15 cellular contexts compared by ENCODE assay signal in genomic region chr14:68987653-68988036, GRCh38. TPM values are rescaled to one million over a fixed set of nuclear protein-coding genes. Genes with fewer than 3 reads are reported as not detected.
DNase-seq lines count a peak whose midpoint lies in the region; ATAC-seq, FAIRE-seq and TF ChIP-seq lines count a peak whose summit lies in the region.
"Had no signal": no experiment of that assay in that cellular context is flagged by ENCODE, and none has a peak within 500 bp of the region (broad histone marks: within the 10 kb centered on the region; RNA-seq: fewer than 3 reads in every experiment).

No MANE protein-coding gene starts in this region.

- TF ChIP-seq EP300 in K562 (IDR thresholded peaks at IDR 0.05; ENCODE audit: low read length): no peak

- H3K9me3 ChIP-seq in K562 (replicated peaks; ENCODE audit: control insufficient read depth, insufficient read depth, low read depth, low read length): no peaks in the 10 kb centered on the region
- H3K9me3 ChIP-seq in left lung: no peaks in the 10 kb centered on the region
- H3K9me3 ChIP-seq: gastroesophageal sphincter, Peyer's patch had no signal

- intact Hi-C loops in K562 (cut with micrococcal nuclease) (no loop called here), left lung (cut with DNase I) (no loop called here)

- FAIRE-seq in K562 (lab: Jason Lieb, UNC): peak; percentile 93

- H3K27ac Mint-ChIP-seq in activated T-cell treated with anti-CD3 and anti-CD28 coated beads, Interleukin-2, amount 50 U/mL, for 72 hours: peak overlapping the region; percentile 16
- H3K27ac Mint-ChIP-seq: effector memory CD8-positive, alpha-beta T cell had no signal

- no peak for DNase-seq in activated T-cell treated with anti-CD3 and anti-CD28 coated beads, Interleukin-2, amount 50 U/mL, for 72 hours
- no peak for DNase-seq in activated T-cell treated with anti-CD3 and anti-CD28 coated beads, Interleukin-2, amount 50 U/mL, for 1 hour
- DNase-seq in NCI-H2171 treated with DMSO at 0.1 percent for 48 hours (lab: John Stamatoyannopoulos, UW): peak; percentile 41
- DNase-seq in K562 (ENCODE audit: extremely low read depth in 1 of 4, low spot score in 3 of 4): peak; percentile 59 to 86 (median 66)
- DNase-seq in mucosa of gallbladder (ENCODE audit: low spot score): no peak
- no peak for DNase-seq in left lung
- DNase-seq in Kasumi-1 (lab: John Stamatoyannopoulos, UW): no peak
- DNase-seq: activated naive CD4-positive, alpha-beta T cell; brain microvascular endothelial cell; effector memory CD8-positive, alpha-beta T cell; naive thymus-derived CD4-positive, alpha-beta T cell; NCI-H1694 treated with DMSO at 0.1 percent for 48 hours; Peyer's patch had no signal

- H3K27me3 ChIP-seq in K562 (ENCODE audit: control insufficient read depth in 2 of 2, insufficient read depth in 2 of 2, low read length in 2 of 2): no peaks in the 10 kb centered on the region
- no peaks in the 10 kb centered on the region for H3K27me3 ChIP-seq in left lung
- H3K27me3 ChIP-seq: brain microvascular endothelial cell, gastroesophageal sphincter, Peyer's patch had no signal

- WGBS in K562 (ENCODE audit: insufficient coverage, low coverage, missing lambda C conversion rate): no CpG with 5 or more reads among the region's 1 CpG

- H3K79me2 ChIP-seq in K562 (ENCODE audit: control insufficient read depth, insufficient read depth, low read length): no peaks in the 10 kb centered on the region

- H2AFZ ChIP-seq in K562 (ENCODE audit: low read depth, low read length): peak overlapping the region; percentile 65

- no peak overlapping the region for H3K4me2 ChIP-seq in K562 (ENCODE audit: insufficient read depth, low read length)

- no TSS peak for BruUV-seq in K562 (replicated peaks; lab: Mats Ljungman, UMichigan)

- CTCF ChIA-PET in K562 (lab: Yijun Ruan, JAX; ENCODE audit: low intra/inter-chr PET ratio): no interaction called here

- H3K27me3 Mint-ChIP-seq in activated T-cell treated with anti-CD3 and anti-CD28 coated beads, Interleukin-2, amount 50 U/mL, for 72 hours (ENCODE audit: low read depth): no peaks in the 10 kb centered on the region

- H3K4me3 ChIP-seq in K562: no peak overlapping the region
- no peak overlapping the region for H3K4me3 ChIP-seq in left lung
- H3K4me3 ChIP-seq: gastroesophageal sphincter, Peyer's patch had no signal

- H3K9me1 ChIP-seq in K562 (ENCODE audit: control insufficient read depth, insufficient read depth, low read length): no peaks in the 10 kb centered on the region

- H3K27ac ChIP-seq in K562 (ENCODE audit: extremely low read depth, low read depth, low read length): 0 out of 3 replicates have a peak overlapping the region, but pooled peaks have one; percentile 7
- H3K27ac ChIP-seq in left lung: no peak overlapping the region
- H3K27ac ChIP-seq: brain microvascular endothelial cell, gastroesophageal sphincter, Peyer's patch had no signal

- TF ChIP-seq CTCF in K562 (IDR thresholded peaks at IDR 0.05 in 2 of 3, conservative IDR thresholded peaks at IDR 0.05 in 1 of 3; ENCODE audit: insufficient read depth in 2 of 3, low read depth in 1 of 3, low read length in 3 of 3) (no peak), left lung (IDR thresholded peaks at IDR 0.05) (no peak)

- in situ Hi-C loops in K562 (cut with MboI): no loop called here

- H3K4me1 Mint-ChIP-seq in activated T-cell treated with anti-CD3 and anti-CD28 coated beads, Interleukin-2, amount 50 U/mL, for 72 hours (ENCODE audit: low read depth): peaks cover 21% of the 10 kb centered on the region

- no peaks in the 10 kb centered on the region for H4K20me1 ChIP-seq in K562 (replicated peaks; ENCODE audit: control insufficient read depth, insufficient read depth, low read length)

- H3K36me3 Mint-ChIP-seq in activated T-cell treated with anti-CD3 and anti-CD28 coated beads, Interleukin-2, amount 50 U/mL, for 72 hours (ENCODE audit: insufficient read depth in 2 of 2): no peaks in the 10 kb centered on the region
- H3K36me3 Mint-ChIP-seq: naive thymus-derived CD4-positive, alpha-beta T cell had no signal

- no peak overlapping the region for H3K9ac ChIP-seq in K562 (ENCODE audit: insufficient read depth in 1 of 2, low read depth in 2 of 2, low read length in 2 of 2)

- no peaks in the 10 kb centered on the region for H3K9me3 Mint-ChIP-seq in activated T-cell treated with anti-CD3 and anti-CD28 coated beads, Interleukin-2, amount 50 U/mL, for 72 hours
- H3K9me3 Mint-ChIP-seq: effector memory CD8-positive, alpha-beta T cell; naive thymus-derived CD4-positive, alpha-beta T cell had no signal

- peaks cover 0 to 9% of the 10 kb centered on the region in 2 experiments; a peak in 2 of 5 replicates for H3K4me1 ChIP-seq in K562 (replicated peaks in 1 of 2; ENCODE audit: control insufficient read depth in 2 of 2, insufficient read depth in 2 of 2, low read length in 2 of 2)
- H3K4me1 ChIP-seq in left lung: no peaks in the 10 kb centered on the region
- H3K4me1 ChIP-seq: Peyer's patch had no signal

- TF ChIP-seq RAD21 in K562 (CRISPR knock-in tag; conservative IDR thresholded peaks at IDR 0.05 in 1 of 2, IDR thresholded peaks at IDR 0.05 in 1 of 2): no peak

- ATAC-seq in activated T-cell treated with anti-CD3 and anti-CD28 coated beads, Interleukin-2, amount 50 U/mL, for 72 hours (replicated peaks in 1 of 2): no peak
- ATAC-seq in K562 (peak; percentile 97), left lung (no peak), GM21381 (IDR thresholded peaks at IDR 0.05; ENCODE audit: unreplicated experiment) (no peak)
- ATAC-seq: effector memory CD8-positive, alpha-beta T cell; gastroesophageal sphincter had no signal

- POLR2A ChIA-PET in K562 (lab: Yijun Ruan, JAX): interaction anchor here (0.7 to 1.2 kb wide), 3 partner anchors 13 to 22 kb away, joined by 3 to 4 read pairs (median 4); no protein-coding TSS in a partner anchor

- H3K36me3 ChIP-seq in K562 (ENCODE audit: control insufficient read depth, insufficient read depth, low read length): no peaks in the 10 kb centered on the region
- H3K36me3 ChIP-seq in left lung: no peaks in the 10 kb centered on the region
- H3K36me3 ChIP-seq: brain microvascular endothelial cell, gastroesophageal sphincter, Peyer's patch had no signal

- TF ChIP-seq POLR2A in K562 (conservative IDR thresholded peaks at IDR 0.05): no peak

- H3K4me3 Mint-ChIP-seq in activated T-cell treated with anti-CD3 and anti-CD28 coated beads, Interleukin-2, amount 50 U/mL, for 72 hours: no peak overlapping the region
- H3K4me3 Mint-ChIP-seq: effector memory CD8-positive, alpha-beta T cell; naive thymus-derived CD4-positive, alpha-beta T cell had no signal

TF ChIP-seq in K562, 482 proteins besides CTCF, POLR2A, EP300 and RAD21 (continues in another document):
- TF ChIP-seq RFX1 (IDR thresholded peaks at IDR 0.05) (peak; percentile 79), EHMT2 (IDR thresholded peaks at IDR 0.05) (no peak), KDM5B (IDR thresholded peaks at IDR 0.05; ENCODE audit: insufficient replicate concordance, low read depth, low read length) (no peak), ATF4 (CRISPR knock-in tag; IDR thresholded peaks at IDR 0.05) (no peak), CBFB (CRISPR knock-in tag; IDR thresholded peaks at IDR 0.05) (no peak), SIN3A (IDR thresholded peaks at IDR 0.05; ENCODE audit: borderline replicate concordance in 2 of 2, control insufficient read depth in 1 of 2, low read depth in 2 of 2, low read length in 2 of 2) (no peak), MXI1 (IDR thresholded peaks at IDR 0.05; ENCODE audit: low read depth, low read length) (peak; percentile 77), ZNF778 (CRISPR knock-in tag; IDR thresholded peaks at IDR 0.05) (no peak), SRSF1 (IDR thresholded peaks at IDR 0.05; ENCODE audit: low read depth, low read length) (no peak), FUS (optimal IDR thresholded peaks at IDR 0.05; ENCODE audit: low read depth, low read length) (no peak), MYNN (IDR thresholded peaks at IDR 0.05) (peak; percentile 75; the same call in 1 of the 2 replicates), MYNN (CRISPR knock-in tag; IDR thresholded peaks at IDR 0.05) (no peak), SPI1 (IDR thresholded peaks at IDR 0.05; ENCODE audit: borderline replicate concordance, low read depth, low read length) (peak; percentile 64), HEY1 (CRISPR knock-in tag; IDR thresholded peaks at IDR 0.05; ENCODE audit: borderline replicate concordance) (no peak), KAT2B (IDR thresholded peaks at IDR 0.05; ENCODE audit: low read depth, low read length) (no peak), ZNF584 (CRISPR knock-in tag; IDR thresholded peaks at IDR 0.05; ENCODE audit: low read depth) (no peak), HDAC8 (tag; IDR thresholded peaks at IDR 0.05) (no peak)

RNA-seq across cellular contexts. Expression of gene ACTN1, which starts 8.5 kb away (rescaled TPM):
- total RNA-seq in activated T-cell treated with anti-CD3 and anti-CD28 coated beads, Interleukin-2, amount 50 U/mL, for 72 hours: 10 to 100 TPM; 42.6 to 50.7 TPM
- 54.6 and 92.3 TPM in 2 replicates for total RNA-seq in K562 (2011; cell fraction: chromatin; rRNA removed; ENCODE audit: low replicate concordance)
- total RNA-seq in K562 (2011; cell fraction: nucleolus; rRNA removed): 49.7 and 53.4 TPM in 2 replicates
- total RNA-seq in K562 (2011; cell fraction: nucleoplasm; rRNA removed): 46.1 and 65.6 TPM in 2 replicates
- total RNA-seq in K562 (2014; rRNA removed) (42.5 and 47.3 TPM in 2 replicates), K562 (2014; rRNA removed; fragmentation: Illumina TruSeq; extraction: Trizol) (15.9 and 16.8 TPM in 2 replicates), K562 (2015; rRNA removed; fragmentation: Illumina TruSeq; extraction: Trizol) (26.1 and 26.8 TPM in 2 replicates), K562 (2021) (62.3 and 67.7 TPM in 2 replicates), mucosa of gallbladder (460 TPM), left lung (100 to 1,000 TPM; 164 to 225 TPM)
- polyA plus RNA-seq in K562 (2011; rRNA removed) (37.3 and 44.7 TPM in 2 replicates), K562 (2014; fragmentation: Illumina TruSeq; extraction: Trizol) (56.9 and 59.2 TPM in 2 replicates), K562 (2014; fragmentation: Nextera tagmentation; extraction: Ambion mirVana) (1 to 10 TPM; 2.2 to 5.6 TPM), K562 (2014; rRNA removed) (30.8 and 34.5 TPM in 2 replicates)
- polyA plus RNA-seq in K562 (2011; cell fraction: cytosol; rRNA removed): 33.0 and 71.5 TPM in 2 replicates
- polyA plus RNA-seq in K562 (2011; cell fraction: nucleus; rRNA removed): 38.8 and 47.1 TPM in 2 replicates
- polyA plus RNA-seq in K562 (2012): 63.9 and 83.3 TPM in 2 replicates
- 50.7 and 52.2 TPM in 2 replicates for polyA minus RNA-seq in K562 (2011; rRNA and poly(A)+ RNA removed)
- polyA minus RNA-seq in K562 (2011; cell fraction: cytosol; rRNA and poly(A)+ RNA removed): 66.1 and 73.5 TPM in 2 replicates
- polyA minus RNA-seq in K562 (2011; cell fraction: nucleus; rRNA and poly(A)+ RNA removed): 25.3 and 32.7 TPM in 2 replicates

Comparison
In these comparisons a context has a peak if more than half of its experiments do, and no peak if none do; other contexts are left out.
1. DNase-seq: peak in NCI-H2171 treated with DMSO at 0.1 percent for 48 hours (single experiment) and K562 (4 of 4); none in activated T-cell treated with anti-CD3 and anti-CD28 coated beads, Interleukin-2, amount 50 U/mL, for 72 hours (0 of 2), activated T-cell treated with anti-CD3 and anti-CD28 coated beads, Interleukin-2, amount 50 U/mL, for 1 hour (single experiment), mucosa of gallbladder (single experiment), left lung (0 of 2) and Kasumi-1 (0 of 2).